Comparison of ENCODE assay signal across 24 cellular contexts in genomic region chr12:3279415-3279780, GRCh38.
"Had no signal": no experiment of that assay in that cellular context is flagged by ENCODE, and none has a peak within 500 bp of the region (broad histone marks: within the 10 kb centered on the region; RNA-seq: fewer than 3 reads in every experiment).

No MANE protein-coding gene starts in this region.

- H3K9me3 Mint-ChIP-seq: effector memory CD8-positive, alpha-beta T cell; natural killer cell; neural progenitor cell; stimulated activated memory B cell treated with anti-CD40 and anti-IgM and Interleukin-4, amounts not matched to agents 10 μg/mL and 1 μg/mL and 100 μg/mL, for 72 hours had no signal

- H3K36me3 Mint-ChIP-seq: natural killer cell; stimulated activated memory B cell treated with anti-CD40 and anti-IgM and Interleukin-4, amounts not matched to agents 10 μg/mL and 1 μg/mL and 100 μg/mL, for 72 hours had no signal

- H3K4me1 ChIP-seq: neural progenitor cell, upper lobe of right lung had no signal

- H3K27ac ChIP-seq: epithelial cell of prostate, gastrocnemius medialis, hepatocyte, lower lobe of right lung, neural progenitor cell, psoas muscle, sigmoid colon, testis, tibial nerve, upper lobe of right lung, vagina had no signal

- H3K9me3 ChIP-seq: gastrocnemius medialis, heart left ventricle, lower lobe of right lung, psoas muscle, sigmoid colon, testis, tibial nerve, upper lobe of right lung, vagina had no signal

- ATAC-seq: effector memory CD8-positive, alpha-beta T cell; gastrocnemius medialis; heart left ventricle; left cardiac atrium; left ventricle myocardium superior; lower lobe of right lung; natural killer cell; psoas muscle; right cardiac atrium; stimulated activated memory B cell treated with anti-CD40 and anti-IgM and Interleukin-4, amounts not matched to agents 10 μg/mL and 1 μg/mL and 100 μg/mL, for 72 hours; stimulated activated naive CD8-positive, alpha-beta T cell treated with anti-CD3 and anti-CD28 coated beads, Interleukin-15, Interleukin-2, amounts not matched to agents 100 U/mL and 50 U/mL, for 24 hours; upper lobe of right lung had no signal

- H3K27ac Mint-ChIP-seq: effector memory CD8-positive, alpha-beta T cell; natural killer cell; neural progenitor cell; stimulated activated memory B cell treated with anti-CD40 and anti-IgM and Interleukin-4, amounts not matched to agents 10 μg/mL and 1 μg/mL and 100 μg/mL, for 72 hours had no signal

- H3K27me3 ChIP-seq: gastrocnemius medialis, heart left ventricle, hepatocyte, neural progenitor cell, sigmoid colon, testis, tibial nerve, upper lobe of right lung, vagina had no signal

- DNase-seq: cortex of kidney; effector memory CD8-positive, alpha-beta T cell; foreskin fibroblast; gastrocnemius medialis; heart left ventricle; left cardiac atrium; left ventricle myocardium superior; lower lobe of right lung; natural killer cell; nucleus accumbens; psoas muscle; right cardiac atrium; sigmoid colon; stimulated activated CD4-positive, alpha-beta T cell treated with anti-CD3 and anti-CD28 coated beads, Interleukin-4, amount 100 ng/mL, for 4 hours; stimulated activated naive CD8-positive, alpha-beta T cell treated with anti-CD3 and anti-CD28 coated beads, Interleukin-15, Interleukin-2, amounts not matched to agents 100 U/mL and 50 U/mL, for 24 hours; substantia nigra; testis; upper lobe of right lung had no signal

- H3K4me3 ChIP-seq: gastrocnemius medialis, heart left ventricle, hepatocyte, lower lobe of right lung, neural progenitor cell, psoas muscle, sigmoid colon, testis, tibial nerve, upper lobe of right lung, vagina had no signal

- H3K4me3 Mint-ChIP-seq: effector memory CD8-positive, alpha-beta T cell; natural killer cell; neural progenitor cell; stimulated activated memory B cell treated with anti-CD40 and anti-IgM and Interleukin-4, amounts not matched to agents 10 μg/mL and 1 μg/mL and 100 μg/mL, for 72 hours had no signal

- H3K4me1 Mint-ChIP-seq: natural killer cell had no signal

- H3K36me3 ChIP-seq: neural progenitor cell had no signal
